In genomic region chr11:72812968-72813739, GRCh38 we compare ENCODE assay signal across 8 cellular contexts.
DNase-seq lines count a peak whose midpoint lies in the region; ATAC-seq and TF ChIP-seq lines count a peak whose summit lies in the region.

No MANE protein-coding gene starts in this region.

- peak; percentile 55 for TF ChIP-seq CTCF in LNCaP clone FGC (IDR thresholded peaks at IDR 0.05; ENCODE audit: control insufficient read depth, extremely low read depth, insufficient read depth)

- H3K4me3 Mint-ChIP-seq in T-helper 1 cell treated with Interleukin-12 subunit alpha and Interleukin-12 subunit beta and Interleukin-4 antibody, amounts not matched to agents 30 μg/mL and 1 μg/mL, for 36 hours: peak overlapping the region; percentile 97

- no peaks in the 10 kb centered on the region for H3K27me3 ChIP-seq in BLaER1

- H3K36me3 Mint-ChIP-seq in T-helper 1 cell treated with Interleukin-12 subunit alpha and Interleukin-12 subunit beta and Interleukin-4 antibody, amounts not matched to agents 30 μg/mL and 1 μg/mL, for 36 hours (ENCODE audit: low read depth): peaks cover 43% of the 10 kb centered on the region

- peak overlapping the region; percentile 90 for H3K27ac Mint-ChIP-seq in T-helper 1 cell treated with Interleukin-12 subunit alpha and Interleukin-12 subunit beta and Interleukin-4 antibody, amounts not matched to agents 30 μg/mL and 1 μg/mL, for 36 hours

- H4K20me1 ChIP-seq in BLaER1: peaks cover 28% of the 10 kb centered on the region; the same call in 1 of the 2 replicates

- peak; percentile 34 for ATAC-seq in GM19351 (IDR thresholded peaks at IDR 0.05; ENCODE audit: unreplicated experiment)

- DNase-seq in LNCaP clone FGC (ENCODE audit: low read depth) (peak; percentile 26), OCI-M2 (lab: John Stamatoyannopoulos, UW; ENCODE audit: unreplicated experiment) (no peak)
- DNase-seq in stimulated activated CD4-positive, alpha-beta T cell treated with anti-CD3 and anti-CD28 coated beads, Interleukin-15, amount 100 ng/mL, for 48 hours (ENCODE audit: low read depth in 2 of 2): peak; percentile 72 to 74

- H3K4me1 ChIP-seq in BLaER1: peaks cover 62% of the 10 kb centered on the region

- H3K27ac ChIP-seq in BLaER1: peak overlapping the region; percentile 96
- peak overlapping the region; percentile 94 for H3K27ac ChIP-seq in angular gyrus (ENCODE audit: low read depth, low read length)

- peaks cover 44% of the 10 kb centered on the region for H3K36me3 ChIP-seq in BLaER1

- peak overlapping the region; percentile 94 for H3K9ac ChIP-seq in BLaER1

- H3K9me3 ChIP-seq in BLaER1 (no peaks in the 10 kb centered on the region), iPS-18c (ENCODE audit: control insufficient read depth, insufficient read depth, low read length) (no peaks in the 10 kb centered on the region)

- H3K4me3 ChIP-seq in BLaER1 (peak overlapping the region; percentile 74), LNCaP clone FGC (ENCODE audit: low read depth, low read length) (peak overlapping the region; percentile 86), iPS-18c (ENCODE audit: insufficient read depth, low read depth, low read length) (peak overlapping the region; percentile 92)

- H3K4me1 Mint-ChIP-seq in T-helper 1 cell treated with Interleukin-12 subunit alpha and Interleukin-12 subunit beta and Interleukin-4 antibody, amounts not matched to agents 30 μg/mL and 1 μg/mL, for 36 hours (ENCODE audit: low read depth): peaks cover 33% of the 10 kb centered on the region

- peak overlapping the region; percentile 99 for H3K4me2 ChIP-seq in BLaER1

- no peaks in the 10 kb centered on the region for H3K9me3 Mint-ChIP-seq in T-helper 1 cell treated with Interleukin-12 subunit alpha and Interleukin-12 subunit beta and Interleukin-4 antibody, amounts not matched to agents 30 μg/mL and 1 μg/mL, for 36 hours

- H3K27me3 Mint-ChIP-seq in T-helper 1 cell treated with Interleukin-12 subunit alpha and Interleukin-12 subunit beta and Interleukin-4 antibody, amounts not matched to agents 30 μg/mL and 1 μg/mL, for 36 hours (ENCODE audit: low read depth): no peaks in the 10 kb centered on the region
